Comparison of ENCODE assay signal across 8 cellular contexts in genomic region chr5:181224390-181225234, GRCh38. TPM values are rescaled to one million over a fixed set of nuclear protein-coding genes. Genes with fewer than 3 reads are reported as not detected.
DNase-seq lines count a peak whose midpoint lies in the region; ATAC-seq, FAIRE-seq and TF ChIP-seq lines count a peak whose summit lies in the region.

No MANE protein-coding gene starts in this region.

- H3K27ac ChIP-seq in HepG2 (ENCODE audit: extremely low read length, insufficient read depth, low read length) (peak overlapping the region; percentile 81), tibial artery (peak overlapping the region; percentile 89 to 94)

- peak overlapping the region; percentile 79 to 90 (median 87) for H3K4me3 ChIP-seq in HepG2 (replicated peaks in 1 of 3; ENCODE audit: insufficient read depth in 1 of 3, low read depth in 2 of 3, low read length in 3 of 3)
- peak overlapping the region; percentile 68 to 95 for H3K4me3 ChIP-seq in tibial artery

- no TSS peak for BruUV-seq in HepG2 (replicated peaks; lab: Mats Ljungman, UMichigan)

- H3K9ac ChIP-seq in HepG2 (ENCODE audit: insufficient read depth, low read depth, low read length): peak overlapping the region; percentile 86

- peaks cover 19% of the 10 kb centered on the region for H3K36me3 Mint-ChIP-seq in activated naive CD4-positive, alpha-beta T cell treated with anti-CD3 and anti-CD28 coated beads for 36 hours (ENCODE audit: low read depth)
- peaks cover 18% of the 10 kb centered on the region for H3K36me3 Mint-ChIP-seq in activated naive CD8-positive, alpha-beta T cell treated with anti-CD3 and anti-CD28 coated beads, Interleukin-2, amount 50 U/mL, for 24 hours (ENCODE audit: low read depth)

- in situ Hi-C loops in HepG2 (cut with HindIII; ENCODE audit: extremely low pct_ligation_motif_present, low pct_unique_long_range_greater_than_20kb): loop anchor here (5.0 kb wide), 1 partner anchor 37 kb away; no protein-coding TSS in a partner anchor

- TF ChIP-seq CTCF in HepG2 (CRISPR knock-in tag; IDR thresholded peaks at IDR 0.05) (no peak), tibial artery (IDR thresholded peaks at IDR 0.05) (no peak)

- intact Hi-C loops in activated naive CD4-positive, alpha-beta T cell treated with anti-CD3 and anti-CD28 coated beads for 36 hours (cut with micrococcal nuclease): no loop called here
- intact Hi-C loops in HepG2 (cut with micrococcal nuclease; ENCODE audit: unreplicated experiment): no loop called here
- intact Hi-C loops in tibial artery (cut with DNase I; ENCODE audit: low total_unique reads): no loop called here

- no peak for TF ChIP-seq RAD21 in HepG2 (CRISPR knock-in tag; IDR thresholded peaks at IDR 0.05)

- peaks cover 55% of the 10 kb centered on the region for H3K4me1 Mint-ChIP-seq in activated naive CD4-positive, alpha-beta T cell treated with anti-CD3 and anti-CD28 coated beads for 36 hours (ENCODE audit: low read depth)
- peaks cover 64% of the 10 kb centered on the region for H3K4me1 Mint-ChIP-seq in activated naive CD8-positive, alpha-beta T cell treated with anti-CD3 and anti-CD28 coated beads, Interleukin-2, amount 50 U/mL, for 24 hours

- peak overlapping the region; percentile 100 for H3K27ac Mint-ChIP-seq in activated naive CD4-positive, alpha-beta T cell treated with anti-CD3 and anti-CD28 coated beads for 36 hours
- H3K27ac Mint-ChIP-seq in activated naive CD8-positive, alpha-beta T cell treated with anti-CD3 and anti-CD28 coated beads, Interleukin-2, amount 50 U/mL, for 24 hours: peak overlapping the region; percentile 96

- H3K4me3 Mint-ChIP-seq in activated naive CD4-positive, alpha-beta T cell treated with anti-CD3 and anti-CD28 coated beads for 36 hours: peak overlapping the region; percentile 96
- H3K4me3 Mint-ChIP-seq in activated naive CD8-positive, alpha-beta T cell treated with anti-CD3 and anti-CD28 coated beads, Interleukin-2, amount 50 U/mL, for 24 hours: peak overlapping the region; percentile 97

- H3K36me3 ChIP-seq in HepG2 (replicated peaks in 1 of 2; ENCODE audit: control insufficient read depth in 1 of 2, insufficient read depth in 2 of 2, low read length in 2 of 2) (peaks cover under 1 to 15% of the 10 kb centered on the region in 2 experiments; a peak in 3 of 5 replicates), tibial artery (peaks cover 0 to 18% (median 0%) of the 10 kb centered on the region in 3 donors)

- POLR2A ChIA-PET in HepG2 (lab: Yijun Ruan, JAX): interaction anchor here (0.9 to 3.8 kb wide), 3 partner anchors 10 to 37 kb away, joined by 3 to 25 read pairs (median 3); partner anchors contain the start of gene TRIM52

- TF ChIP-seq EP300 in HepG2 (IDR thresholded peaks at IDR 0.05; ENCODE audit: low read depth in 2 of 2, low read length in 2 of 2) (no peak), HepG2 (CRISPR knock-in tag; IDR thresholded peaks at IDR 0.05; ENCODE audit: borderline replicate concordance) (no peak)

- peaks cover 18% of the 10 kb centered on the region for H3K79me2 ChIP-seq in HepG2 (ENCODE audit: insufficient read depth, low read length)

- H2AFZ ChIP-seq in HepG2 (ENCODE audit: low read length): no peak overlapping the region

- H4K20me1 ChIP-seq in HepG2 (ENCODE audit: insufficient read depth, low read length): no peaks in the 10 kb centered on the region; the same call in 1 of the 2 replicates

- CTCF ChIA-PET in activated naive CD4-positive, alpha-beta T cell treated with anti-CD3 and anti-CD28 coated beads for 36 hours (lab: Charles Lee): interaction anchor here (1.6 kb wide), 1 partner anchor 40 kb away, joined by 6 read pairs; no protein-coding TSS in a partner anchor
- CTCF ChIA-PET in HepG2 (lab: Yijun Ruan, JAX; ENCODE audit: low intra/inter-chr PET ratio, low total read pairs): no interaction called here

- H3K9me3 ChIP-seq in HepG2 (ENCODE audit: low read length) (no peaks in the 10 kb centered on the region), tibial artery (no peaks in the 10 kb centered on the region)

- peak; percentile 50 for DNase-seq in activated naive CD4-positive, alpha-beta T cell treated with anti-CD3 and anti-CD28 coated beads for 36 hours
- no peak for DNase-seq in activated naive CD4-positive, alpha-beta T cell (lab: John Stamatoyannopoulos, UW)
- DNase-seq in activated naive CD8-positive, alpha-beta T cell treated with anti-CD3 and anti-CD28 coated beads, Interleukin-2, amount 50 U/mL, for 24 hours: peak; percentile 48
- DNase-seq in HepG2 (ENCODE audit: low spot score) (no peak), tibial artery (peak in 1 of 2 donors; percentile 77), NCI-H2029 treated with DMSO at 0.1 percent for 48 hours (lab: John Stamatoyannopoulos, UW) (no peak), DMS79 treated with DMSO at 0.1 percent for 48 hours (lab: John Stamatoyannopoulos, UW) (no peak)

- H3K27me3 Mint-ChIP-seq in activated naive CD4-positive, alpha-beta T cell treated with anti-CD3 and anti-CD28 coated beads for 36 hours (ENCODE audit: low read depth): peaks cover 4% of the 10 kb centered on the region
- peaks cover 6% of the 10 kb centered on the region for H3K27me3 Mint-ChIP-seq in activated naive CD8-positive, alpha-beta T cell treated with anti-CD3 and anti-CD28 coated beads, Interleukin-2, amount 50 U/mL, for 24 hours

- no peaks in the 10 kb centered on the region for H3K9me3 Mint-ChIP-seq in activated naive CD4-positive, alpha-beta T cell treated with anti-CD3 and anti-CD28 coated beads for 36 hours
- no peaks in the 10 kb centered on the region for H3K9me3 Mint-ChIP-seq in activated naive CD8-positive, alpha-beta T cell treated with anti-CD3 and anti-CD28 coated beads, Interleukin-2, amount 50 U/mL, for 24 hours

- FAIRE-seq in HepG2 (lab: Jason Lieb, UNC): no peak

- no peak for ATAC-seq in activated naive CD8-positive, alpha-beta T cell treated with anti-CD3 and anti-CD28 coated beads, Interleukin-2, amount 50 U/mL, for 24 hours
- ATAC-seq in HepG2 (no peak), GM21423 (IDR thresholded peaks at IDR 0.05; ENCODE audit: unreplicated experiment) (no peak)

- no peak for TF ChIP-seq POLR2A in HepG2 (IDR thresholded peaks at IDR 0.05; ENCODE audit: insufficient read depth in 1 of 2, low read depth in 2 of 2, low read length in 2 of 2)

- H3K27me3 ChIP-seq in HepG2 (ENCODE audit: control insufficient read depth in 1 of 2, insufficient read depth in 2 of 2, low read length in 2 of 2) (no peaks in the 10 kb centered on the region; a peak in 2 of 5 replicates), tibial artery (no peaks in the 10 kb centered on the region)

- H3K4me1 ChIP-seq in HepG2 (ENCODE audit: insufficient read depth, low read length) (peaks cover 45% of the 10 kb centered on the region), tibial artery (peaks cover 6 to 18% (median 11%) of the 10 kb centered on the region in 4 donors)

- 91% methylated on average over 20 of the region's 22 CpGs for WGBS in HepG2 (ENCODE audit: low lambda C conversion rate)

- H3K4me2 ChIP-seq in HepG2 (ENCODE audit: low read depth, low read length): peak overlapping the region; percentile 95

RNA-seq across cellular contexts. Expression of gene TRIM41, which starts 1.5 kb away (rescaled TPM):
- 10 to 100 TPM; 36.5 to 37.3 TPM for total RNA-seq in activated naive CD4-positive, alpha-beta T cell treated with anti-CD3 and anti-CD28 coated beads for 36 hours
- 10.9 and 16.7 TPM in 2 replicates for total RNA-seq in HepG2 (2016; rRNA removed; fragmentation: Illumina TruSeq; extraction: Trizol)
- 3.4 and 3.6 TPM in 2 replicates for total RNA-seq in HepG2 (2016; cell fraction: cytosol; rRNA removed; fragmentation: Illumina TruSeq; extraction: Trizol; ENCODE audit: low read depth)
- 12.4 and 16.7 TPM in 2 replicates for total RNA-seq in HepG2 (2016; cell fraction: insoluble cytoplasmic fraction; rRNA removed; fragmentation: Illumina TruSeq; extraction: Trizol)
- 9.1 and 9.7 TPM in 2 replicates for total RNA-seq in HepG2 (2016; cell fraction: membrane; rRNA removed; fragmentation: Illumina TruSeq; extraction: Trizol)
- 11.4 and 13.1 TPM in 2 replicates for total RNA-seq in HepG2 (2016; cell fraction: nucleus; rRNA removed; fragmentation: Illumina TruSeq; extraction: Trizol)
- polyA plus RNA-seq in HepG2 (2011; rRNA removed): 10.2 and 10.9 TPM in 2 replicates
- 5.4 and 6.4 TPM in 2 replicates for polyA plus RNA-seq in HepG2 (2011; cell fraction: cytosol; rRNA removed)
- 66.0 and 81.3 TPM in 2 replicates for polyA plus RNA-seq in HepG2 (2011; cell fraction: nucleus; rRNA removed)
- 10.5 and 10.9 TPM in 2 replicates for polyA plus RNA-seq in HepG2 (2012)
- 2.6 and 3.0 TPM in 2 replicates for polyA plus RNA-seq in HepG2 (2016; cell fraction: cytosol; fragmentation: Illumina TruSeq; extraction: Trizol; ENCODE audit: low read depth)
- 15.2 and 16.5 TPM in 2 replicates for polyA plus RNA-seq in HepG2 (2016; cell fraction: insoluble cytoplasmic fraction; fragmentation: Illumina TruSeq; extraction: Trizol; ENCODE audit: low read depth)
- 7.8 and 8.3 TPM in 2 replicates for polyA plus RNA-seq in HepG2 (2016; cell fraction: membrane; fragmentation: Illumina TruSeq; extraction: Trizol; ENCODE audit: low read depth)
- polyA plus RNA-seq in HepG2 (2016; cell fraction: nucleus; fragmentation: Illumina TruSeq; extraction: Trizol; ENCODE audit: insufficient read depth, low read depth): 28.6 and 33.8 TPM in 2 replicates
- 7.5 and 14.8 TPM in 2 replicates for polyA minus RNA-seq in HepG2 (2011; rRNA and poly(A)+ RNA removed; ENCODE audit: low replicate concordance)
- 3.3 and 3.7 TPM in 2 replicates for polyA minus RNA-seq in HepG2 (2011; cell fraction: cytosol; rRNA and poly(A)+ RNA removed)
- polyA minus RNA-seq in HepG2 (2011; cell fraction: nucleus; rRNA and poly(A)+ RNA removed): 17.4 and 18.8 TPM in 2 replicates

RNA-seq across cellular contexts. Expression of gene RACK1, which starts 19.1 kb away (rescaled TPM):
- 1,000 to 10,000 TPM; 3,176 to 3,362 TPM for total RNA-seq in activated naive CD4-positive, alpha-beta T cell treated with anti-CD3 and anti-CD28 coated beads for 36 hours
- total RNA-seq in HepG2 (2016; rRNA removed; fragmentation: Illumina TruSeq; extraction: Trizol): 2,514 and 3,226 TPM in 2 replicates
- 4,063 and 4,402 TPM in 2 replicates for total RNA-seq in HepG2 (2016; cell fraction: cytosol; rRNA removed; fragmentation: Illumina TruSeq; extraction: Trizol; ENCODE audit: low read depth)
- 2,554 and 3,310 TPM in 2 replicates for total RNA-seq in HepG2 (2016; cell fraction: insoluble cytoplasmic fraction; rRNA removed; fragmentation: Illumina TruSeq; extraction: Trizol)
- 5,165 and 5,275 TPM in 2 replicates for total RNA-seq in HepG2 (2016; cell fraction: membrane; rRNA removed; fragmentation: Illumina TruSeq; extraction: Trizol)
- total RNA-seq in HepG2 (2016; cell fraction: nucleus; rRNA removed; fragmentation: Illumina TruSeq; extraction: Trizol): 943 and 1,018 TPM in 2 replicates
- 6,141 and 6,693 TPM in 2 replicates for polyA plus RNA-seq in HepG2 (2011; rRNA removed)
- 6,517 and 7,296 TPM in 2 replicates for polyA plus RNA-seq in HepG2 (2011; cell fraction: cytosol; rRNA removed)
- 2,166 and 2,467 TPM in 2 replicates for polyA plus RNA-seq in HepG2 (2011; cell fraction: nucleus; rRNA removed)
- 4,104 and 4,114 TPM in 2 replicates for polyA plus RNA-seq in HepG2 (2012)
- polyA plus RNA-seq in HepG2 (2016; cell fraction: cytosol; fragmentation: Illumina TruSeq; extraction: Trizol; ENCODE audit: low read depth): 3,699 and 3,997 TPM in 2 replicates
- polyA plus RNA-seq in HepG2 (2016; cell fraction: insoluble cytoplasmic fraction; fragmentation: Illumina TruSeq; extraction: Trizol; ENCODE audit: low read depth): 3,545 and 3,580 TPM in 2 replicates
- 4,862 and 5,343 TPM in 2 replicates for polyA plus RNA-seq in HepG2 (2016; cell fraction: membrane; fragmentation: Illumina TruSeq; extraction: Trizol; ENCODE audit: low read depth)
- 1,515 and 1,598 TPM in 2 replicates for polyA plus RNA-seq in HepG2 (2016; cell fraction: nucleus; fragmentation: Illumina TruSeq; extraction: Trizol; ENCODE audit: insufficient read depth, low read depth)
- 10,364 and 11,951 TPM in 2 replicates for polyA minus RNA-seq in HepG2 (2011; rRNA and poly(A)+ RNA removed; ENCODE audit: low replicate concordance)
- 2,548 and 2,636 TPM in 2 replicates for polyA minus RNA-seq in HepG2 (2011; cell fraction: cytosol; rRNA and poly(A)+ RNA removed)
- polyA minus RNA-seq in HepG2 (2011; cell fraction: nucleus; rRNA and poly(A)+ RNA removed): 1,064 and 1,481 TPM in 2 replicates

RNA-seq across cellular contexts. Expression of gene TRIM7, which starts 19.6 kb away (rescaled TPM):
- 1 to 10 TPM; 1.6 to 1.8 TPM for total RNA-seq in activated naive CD4-positive, alpha-beta T cell treated with anti-CD3 and anti-CD28 coated beads for 36 hours
- not detected in 2 replicates for total RNA-seq in HepG2 (2016; rRNA removed; fragmentation: Illumina TruSeq; extraction: Trizol)
- total RNA-seq in HepG2 (2016; cell fraction: cytosol; rRNA removed; fragmentation: Illumina TruSeq; extraction: Trizol; ENCODE audit: low read depth): not detected in 2 replicates
- total RNA-seq in HepG2 (2016; cell fraction: insoluble cytoplasmic fraction; rRNA removed; fragmentation: Illumina TruSeq; extraction: Trizol): not detected in 2 replicates
- not detected in 2 replicates for total RNA-seq in HepG2 (2016; cell fraction: membrane; rRNA removed; fragmentation: Illumina TruSeq; extraction: Trizol)
- not detected in 2 replicates for total RNA-seq in HepG2 (2016; cell fraction: nucleus; rRNA removed; fragmentation: Illumina TruSeq; extraction: Trizol)
- 0.10 and 0.13 TPM in 2 replicates for polyA plus RNA-seq in HepG2 (2011; rRNA removed)
- polyA plus RNA-seq in HepG2 (2011; cell fraction: cytosol; rRNA removed): 0.11 and 0.13 TPM in 2 replicates
- 0.16 and 0.29 TPM in 2 replicates for polyA plus RNA-seq in HepG2 (2011; cell fraction: nucleus; rRNA removed)
- 0.13 TPM in 1 of 2 replicates, not detected in the other for polyA plus RNA-seq in HepG2 (2012)
- not detected in 2 replicates for polyA plus RNA-seq in HepG2 (2016; cell fraction: cytosol; fragmentation: Illumina TruSeq; extraction: Trizol; ENCODE audit: low read depth)
- polyA plus RNA-seq in HepG2 (2016; cell fraction: insoluble cytoplasmic fraction; fragmentation: Illumina TruSeq; extraction: Trizol; ENCODE audit: low read depth): not detected in 2 replicates
- 0.23 TPM in 1 of 2 replicates, not detected in the other for polyA plus RNA-seq in HepG2 (2016; cell fraction: membrane; fragmentation: Illumina TruSeq; extraction: Trizol; ENCODE audit: low read depth)
- polyA plus RNA-seq in HepG2 (2016; cell fraction: nucleus; fragmentation: Illumina TruSeq; extraction: Trizol; ENCODE audit: insufficient read depth, low read depth): not detected in 2 replicates
- 10.8 TPM in 1 of 2 replicates, not detected in the other for polyA minus RNA-seq in HepG2 (2011; rRNA and poly(A)+ RNA removed; ENCODE audit: low replicate concordance)
- 0.88 TPM in 1 of 2 replicates, not detected in the other for polyA minus RNA-seq in HepG2 (2011; cell fraction: cytosol; rRNA and poly(A)+ RNA removed)
- polyA minus RNA-seq in HepG2 (2011; cell fraction: nucleus; rRNA and poly(A)+ RNA removed): 1.2 TPM in 1 of 2 replicates, not detected in the other

RNA-seq across cellular contexts. Expression of gene TRIM52, which starts 36.3 kb away (rescaled TPM):
- total RNA-seq in activated naive CD4-positive, alpha-beta T cell treated with anti-CD3 and anti-CD28 coated beads for 36 hours: 10 to 100 TPM; 10.5 to 10.9 TPM
- total RNA-seq in HepG2 (2016; rRNA removed; fragmentation: Illumina TruSeq; extraction: Trizol): 5.7 and 7.2 TPM in 2 replicates
- total RNA-seq in HepG2 (2016; cell fraction: cytosol; rRNA removed; fragmentation: Illumina TruSeq; extraction: Trizol; ENCODE audit: low read depth): 0.20 and 0.44 TPM in 2 replicates
- total RNA-seq in HepG2 (2016; cell fraction: insoluble cytoplasmic fraction; rRNA removed; fragmentation: Illumina TruSeq; extraction: Trizol): 5.4 and 6.0 TPM in 2 replicates
- 2.1 and 2.2 TPM in 2 replicates for total RNA-seq in HepG2 (2016; cell fraction: membrane; rRNA removed; fragmentation: Illumina TruSeq; extraction: Trizol)
- total RNA-seq in HepG2 (2016; cell fraction: nucleus; rRNA removed; fragmentation: Illumina TruSeq; extraction: Trizol): 10.3 and 12.8 TPM in 2 replicates
- polyA plus RNA-seq in HepG2 (2011; rRNA removed): 11.6 and 11.7 TPM in 2 replicates
- 4.4 and 5.3 TPM in 2 replicates for polyA plus RNA-seq in HepG2 (2011; cell fraction: cytosol; rRNA removed)
- 16.4 and 22.4 TPM in 2 replicates for polyA plus RNA-seq in HepG2 (2011; cell fraction: nucleus; rRNA removed)
- polyA plus RNA-seq in HepG2 (2012): 9.0 and 15.2 TPM in 2 replicates
- polyA plus RNA-seq in HepG2 (2016; cell fraction: cytosol; fragmentation: Illumina TruSeq; extraction: Trizol; ENCODE audit: low read depth): 0.20 and 0.26 TPM in 2 replicates
- polyA plus RNA-seq in HepG2 (2016; cell fraction: insoluble cytoplasmic fraction; fragmentation: Illumina TruSeq; extraction: Trizol; ENCODE audit: low read depth): 5.4 and 5.6 TPM in 2 replicates
- 0.95 and 1.1 TPM in 2 replicates for polyA plus RNA-seq in HepG2 (2016; cell fraction: membrane; fragmentation: Illumina TruSeq; extraction: Trizol; ENCODE audit: low read depth)
- polyA plus RNA-seq in HepG2 (2016; cell fraction: nucleus; fragmentation: Illumina TruSeq; extraction: Trizol; ENCODE audit: insufficient read depth, low read depth): 27.9 and 33.0 TPM in 2 replicates
- 9.3 and 15.7 TPM in 2 replicates for polyA minus RNA-seq in HepG2 (2011; rRNA and poly(A)+ RNA removed; ENCODE audit: low replicate concordance)
- 2.7 and 3.2 TPM in 2 replicates for polyA minus RNA-seq in HepG2 (2011; cell fraction: cytosol; rRNA and poly(A)+ RNA removed)
- 22.7 and 24.9 TPM in 2 replicates for polyA minus RNA-seq in HepG2 (2011; cell fraction: nucleus; rRNA and poly(A)+ RNA removed)

Comparison
In these comparisons a context has a peak if more than half of its experiments do, and no peak if none do; other contexts are left out.
1. DNase-seq: peak in activated naive CD4-positive, alpha-beta T cell treated with anti-CD3 and anti-CD28 coated beads for 36 hours (single experiment) and activated naive CD8-positive, alpha-beta T cell treated with anti-CD3 and anti-CD28 coated beads, Interleukin-2, amount 50 U/mL, for 24 hours (single experiment); none in activated naive CD4-positive, alpha-beta T cell (0 of 4), HepG2 (single experiment), NCI-H2029 treated with DMSO at 0.1 percent for 48 hours (single experiment) and DMS79 treated with DMSO at 0.1 percent for 48 hours (single experiment).